ENCODE assay signal across 8 cellular contexts in the genomic region with DNA sequence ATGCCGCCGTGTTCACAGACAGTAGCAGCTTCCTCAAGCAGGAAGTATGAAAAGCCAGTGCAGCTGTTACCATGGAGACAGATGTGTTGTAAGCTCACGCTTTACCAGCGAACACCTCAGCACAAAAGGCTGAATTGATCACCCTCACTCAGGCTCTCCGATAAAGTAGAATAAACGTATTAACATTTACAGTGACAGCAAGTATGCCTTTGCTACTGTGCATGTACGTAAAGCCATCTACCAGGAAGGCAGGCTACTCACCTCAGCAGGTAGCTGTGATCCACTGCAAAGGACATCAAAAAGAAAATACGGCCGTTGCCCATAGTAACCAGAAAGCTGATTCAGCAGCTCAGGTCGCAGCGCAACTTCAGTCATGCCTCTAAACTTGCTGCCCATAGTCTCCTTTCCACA.
DNase-seq lines count a peak whose midpoint lies in the region; ATAC-seq, FAIRE-seq and TF ChIP-seq lines count a peak whose summit lies in the region.
"Not testable (repeated sequence)": the region's sequence is repeated elsewhere in the genome, so short reads cannot be mapped to it uniquely, and the experiment has no call there.

No MANE protein-coding gene starts in this region.

- in situ Hi-C loops in KBM-7 (cut with MboI; ENCODE audit: low pct_unique_long_range_greater_than_20kb, low sequenced_read_pairs); GM12878 (cut with MboI); HepG2 (cut with HindIII; ENCODE audit: extremely low pct_ligation_motif_present, low pct_unique_long_range_greater_than_20kb): not testable (repeated sequence)

- not testable (repeated sequence) for H3K36me3 ChIP-seq in GM12878 (ENCODE audit: control insufficient read depth in 2 of 2, insufficient read depth in 2 of 2, low read length in 1 of 2); HepG2 (replicated peaks in 1 of 2; ENCODE audit: control insufficient read depth in 1 of 2, insufficient read depth in 2 of 2, low read length in 2 of 2)

- not testable (repeated sequence) for TF ChIP-seq RAD21 in GM12878 (IDR thresholded peaks at IDR 0.05; ENCODE audit: insufficient read depth, low read depth, low read length); HepG2 (CRISPR knock-in tag; IDR thresholded peaks at IDR 0.05)

- not testable (repeated sequence) for H3K4me3 ChIP-seq in GM12878; HepG2 (replicated peaks in 1 of 3; ENCODE audit: insufficient read depth in 1 of 3, low read depth in 2 of 3, low read length in 3 of 3)

- TF ChIP-seq CTCF in CD4-positive, alpha-beta T cell (IDR thresholded peaks at IDR 0.05); GM12878 (IDR thresholded peaks at IDR 0.05 in 2 of 3, conservative IDR thresholded peaks at IDR 0.05 in 1 of 3; ENCODE audit: control insufficient read depth in 2 of 3, extremely low read depth in 1 of 3, insufficient read depth in 1 of 3, low read depth in 3 of 3, low read length in 3 of 3); HepG2 (CRISPR knock-in tag; IDR thresholded peaks at IDR 0.05): not testable (repeated sequence)

- H3K4me1 Mint-ChIP-seq in CD4-positive, alpha-beta T cell (ENCODE audit: low read depth); activated CD4-positive, alpha-beta T cell treated with anti-CD3 and anti-CD28 coated beads, Interleukin-2, amount 10 ng/mL, durations not matched to agents 7 days and 5 days: not testable (repeated sequence)

- 52% methylated on average over 11 of the region's 11 CpGs for WGBS in GM12878 (ENCODE audit: insufficient coverage, insufficient replicate concordance, low lambda C conversion rate, missing lambda C conversion rate)
- WGBS in HepG2 (ENCODE audit: low lambda C conversion rate) = 69% methylated on average over 11 of the region's 11 CpGs

- H2AFZ ChIP-seq in GM12878 (ENCODE audit: control insufficient read depth, low read depth, low read length); HepG2 (ENCODE audit: low read length): not testable (repeated sequence)

- H3K79me2 ChIP-seq in GM12878 (ENCODE audit: control insufficient read depth, insufficient read depth, low read length); HepG2 (ENCODE audit: insufficient read depth, low read length): not testable (repeated sequence)

- not testable (repeated sequence) for H3K27ac ChIP-seq in CD4-positive, alpha-beta T cell (ENCODE audit: low read depth, low read length); GM12878 (ENCODE audit: control insufficient read depth, insufficient read depth); HepG2 (ENCODE audit: extremely low read length, insufficient read depth, low read length)

- ATAC-seq in CD4-positive, alpha-beta T cell (ENCODE audit: poor library complexity); GM12878; HepG2: not testable (repeated sequence)

- not testable (repeated sequence) for H3K4me2 ChIP-seq in GM12878 (ENCODE audit: control insufficient read depth, insufficient read depth); HepG2 (ENCODE audit: low read depth, low read length)

- not testable (repeated sequence) for H4K20me1 ChIP-seq in GM12878 (ENCODE audit: control insufficient read depth, insufficient read depth); HepG2 (ENCODE audit: insufficient read depth, low read length)

- FAIRE-seq in GM12878 (lab: Jason Lieb, UNC) = not testable (repeated sequence)
- peak; percentile 18 for FAIRE-seq in HepG2 (lab: Jason Lieb, UNC)

- not testable (repeated sequence) for H3K27me3 Mint-ChIP-seq in CD4-positive, alpha-beta T cell; activated CD4-positive, alpha-beta T cell treated with anti-CD3 and anti-CD28 coated beads, Interleukin-2, amount 10 ng/mL, durations not matched to agents 7 days and 5 days

- RAD21 ChIA-PET in GM12878 (lab: Charles Lee; ENCODE audit: unreplicated experiment) = not testable (repeated sequence)

- H3K4me1 ChIP-seq in GM12878 (ENCODE audit: control insufficient read depth, insufficient read depth, low read length); HepG2 (ENCODE audit: insufficient read depth, low read length): not testable (repeated sequence)

- not testable (repeated sequence) for H3K9me3 Mint-ChIP-seq in CD4-positive, alpha-beta T cell; activated CD4-positive, alpha-beta T cell treated with anti-CD3 and anti-CD28 coated beads, Interleukin-2, amount 10 ng/mL, durations not matched to agents 7 days and 5 days

- not testable (repeated sequence) for BruUV-seq in GM12878 (replicated peaks; lab: Mats Ljungman, UMichigan); HepG2 (replicated peaks; lab: Mats Ljungman, UMichigan)

- intact Hi-C loops in CD4-positive, alpha-beta T cell (cut with DNase I, micrococcal nuclease); GM12878 (cut with micrococcal nuclease; ENCODE audit: unreplicated experiment); HepG2 (cut with micrococcal nuclease; ENCODE audit: unreplicated experiment): not testable (repeated sequence)

- SMC1A ChIA-PET in GM12878 (lab: Charles Lee; ENCODE audit: uncharacterized antibody, unreplicated experiment) = not testable (repeated sequence)

- peak in 9 of 10 experiments; percentile 5 to 37 (median 11) for DNase-seq in CD4-positive, alpha-beta T cell
- DNase-seq in KBM-7 (peak; percentile 8), erythroblast (lab: John Stamatoyannopoulos, UW) (peak; percentile 51 to 61)
- DNase-seq in NK-92 treated with Interleukin-12 subunit alpha and Interleukin-12 subunit beta, amount 100 ng/mL, for 24 hours (lab: John Stamatoyannopoulos, UW) = peak; percentile 32
- DNase-seq in activated CD4-positive, alpha-beta T cell treated with anti-CD3 and anti-CD28 coated beads, Interleukin-2, amount 10 ng/mL, durations not matched to agents 7 days and 5 days = peak; percentile 23
- not testable (repeated sequence) for DNase-seq in GM12878 (ENCODE audit: low read depth, low spot score); HepG2 (ENCODE audit: low spot score)
- peak; percentile 20 for DNase-seq in stimulated activated CD4-positive, alpha-beta T cell treated with anti-CD3 and anti-CD28 coated beads, Interleukin-15, amount 100 ng/mL, for 24 hours

- POLR2A ChIA-PET in CD4-positive, alpha-beta T cell (lab: Charles Lee); activated CD4-positive, alpha-beta T cell treated with anti-CD3 and anti-CD28 coated beads, Interleukin-2, amount 10 ng/mL, durations not matched to agents 7 days and 5 days (lab: Charles Lee); GM12878 (lab: Charles Lee); HepG2 (lab: Yijun Ruan, JAX): not testable (repeated sequence)

- not testable (repeated sequence) for H3K9ac ChIP-seq in GM12878 (ENCODE audit: control insufficient read depth, insufficient read depth, low read length); HepG2 (ENCODE audit: insufficient read depth, low read depth, low read length)

- not testable (repeated sequence) for H3K9me3 ChIP-seq in CD4-positive, alpha-beta T cell (ENCODE audit: control insufficient read depth, low read length); GM12878 (replicated peaks; ENCODE audit: control insufficient read depth, insufficient read depth, low read length); HepG2 (ENCODE audit: low read length)

- not testable (repeated sequence) for TF ChIP-seq EP300 in GM12878 (IDR thresholded peaks at IDR 0.05; ENCODE audit: borderline replicate concordance in 1 of 2, control insufficient read depth in 1 of 2, low read depth in 2 of 2, low read length in 2 of 2); HepG2 (IDR thresholded peaks at IDR 0.05; ENCODE audit: low read depth in 2 of 2, low read length in 2 of 2); HepG2 (CRISPR knock-in tag; IDR thresholded peaks at IDR 0.05; ENCODE audit: borderline replicate concordance)

- H3K27ac Mint-ChIP-seq in CD4-positive, alpha-beta T cell = peak overlapping the region; percentile 63
- peak overlapping the region; percentile 78 for H3K27ac Mint-ChIP-seq in activated CD4-positive, alpha-beta T cell treated with anti-CD3 and anti-CD28 coated beads, Interleukin-2, amount 10 ng/mL, durations not matched to agents 7 days and 5 days

- not testable (repeated sequence) for H3K36me3 Mint-ChIP-seq in CD4-positive, alpha-beta T cell (ENCODE audit: low read depth); activated CD4-positive, alpha-beta T cell treated with anti-CD3 and anti-CD28 coated beads, Interleukin-2, amount 10 ng/mL, durations not matched to agents 7 days and 5 days (ENCODE audit: low read depth)

- H3K4me3 Mint-ChIP-seq in CD4-positive, alpha-beta T cell = peak overlapping the region; percentile 68
- not testable (repeated sequence) for H3K4me3 Mint-ChIP-seq in activated CD4-positive, alpha-beta T cell treated with anti-CD3 and anti-CD28 coated beads, Interleukin-2, amount 10 ng/mL, durations not matched to agents 7 days and 5 days

- CTCF ChIA-PET in CD4-positive, alpha-beta T cell (lab: Charles Lee); activated CD4-positive, alpha-beta T cell treated with anti-CD3 and anti-CD28 coated beads, Interleukin-2, amount 10 ng/mL, durations not matched to agents 7 days and 5 days (lab: Charles Lee); GM12878 (lab: Yijun Ruan, JAX); HepG2 (lab: Yijun Ruan, JAX; ENCODE audit: low intra/inter-chr PET ratio, low total read pairs): not testable (repeated sequence)

- not testable (repeated sequence) for H3K27me3 ChIP-seq in CD4-positive, alpha-beta T cell (ENCODE audit: control insufficient read depth, insufficient read depth, low read length); GM12878 (replicated peaks in 1 of 2; ENCODE audit: control insufficient read depth in 2 of 2, insufficient read depth in 2 of 2, low read length in 1 of 2); HepG2 (ENCODE audit: control insufficient read depth in 1 of 2, insufficient read depth in 2 of 2, low read length in 2 of 2)

- not testable (repeated sequence) for TF ChIP-seq POLR2A in GM12878 (IDR thresholded peaks at IDR 0.05; ENCODE audit: low read depth, low read length); erythroblast (IDR thresholded peaks at IDR 0.05; ENCODE audit: low read length); HepG2 (IDR thresholded peaks at IDR 0.05; ENCODE audit: insufficient read depth in 1 of 2, low read depth in 2 of 2, low read length in 2 of 2)

TF ChIP-seq in HepG2, 621 proteins besides CTCF, POLR2A, EP300 and RAD21:
- TF ChIP-seq MAFK (conservative IDR thresholded peaks at IDR 0.05 in 1 of 2, IDR thresholded peaks at IDR 0.05 in 1 of 2; ENCODE audit: low read length in 2 of 2) = peak in 1 of 2 experiments; percentile 20; a peak in 1 of 4 replicates
